1 cellular context compared by ENCODE assay signal in the genomic region with DNA sequence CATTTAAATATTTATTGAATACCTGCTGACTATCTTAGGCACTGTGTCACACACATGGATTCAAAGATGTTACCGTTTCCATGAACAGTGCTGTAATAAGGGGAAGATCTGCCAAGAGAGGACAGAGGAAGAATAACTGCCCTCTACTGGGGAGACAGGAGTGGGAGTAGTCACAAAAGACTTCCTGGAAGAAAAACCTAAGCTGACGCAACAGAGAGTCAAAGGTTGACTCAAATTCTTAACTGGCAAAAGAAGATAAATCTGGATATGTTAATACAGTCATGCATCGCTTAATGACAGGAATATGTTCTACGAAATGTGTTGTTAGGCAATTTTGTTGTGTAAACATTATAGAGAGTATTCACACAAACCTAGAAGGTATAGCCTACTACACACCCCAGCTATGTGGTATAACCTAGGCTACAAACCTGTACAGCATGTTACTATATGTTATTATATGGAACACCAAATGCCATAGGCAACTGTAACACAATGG.
TF ChIP-seq lines count a peak whose summit lies in the region.

No MANE protein-coding gene starts in this region.

TF ChIP-seq in HCT116, 20 proteins besides CTCF, POLR2A, EP300 and RAD21 (continued from another document):
- TF ChIP-seq, protein P1, sequence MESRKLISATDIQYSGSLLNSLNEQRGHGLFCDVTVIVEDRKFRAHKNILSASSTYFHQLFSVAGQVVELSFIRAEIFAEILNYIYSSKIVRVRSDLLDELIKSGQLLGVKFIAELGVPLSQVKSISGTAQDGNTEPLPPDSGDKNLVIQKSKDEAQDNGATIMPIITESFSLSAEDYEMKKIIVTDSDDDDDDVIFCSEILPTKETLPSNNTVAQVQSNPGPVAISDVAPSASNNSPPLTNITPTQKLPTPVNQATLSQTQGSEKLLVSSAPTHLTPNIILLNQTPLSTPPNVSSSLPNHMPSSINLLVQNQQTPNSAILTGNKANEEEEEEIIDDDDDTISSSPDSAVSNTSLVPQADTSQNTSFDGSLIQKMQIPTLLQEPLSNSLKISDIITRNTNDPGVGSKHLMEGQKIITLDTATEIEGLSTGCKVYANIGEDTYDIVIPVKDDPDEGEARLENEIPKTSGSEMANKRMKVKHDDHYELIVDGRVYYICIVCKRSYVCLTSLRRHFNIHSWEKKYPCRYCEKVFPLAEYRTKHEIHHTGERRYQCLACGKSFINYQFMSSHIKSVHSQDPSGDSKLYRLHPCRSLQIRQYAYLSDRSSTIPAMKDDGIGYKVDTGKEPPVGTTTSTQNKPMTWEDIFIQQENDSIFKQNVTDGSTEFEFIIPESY (IDR thresholded peaks at IDR 0.05; ENCODE audit: extremely low read depth, insufficient replicate concordance, low read length) = no peak
